ENCODE assay signal across 15 cellular contexts in the genomic region with DNA sequence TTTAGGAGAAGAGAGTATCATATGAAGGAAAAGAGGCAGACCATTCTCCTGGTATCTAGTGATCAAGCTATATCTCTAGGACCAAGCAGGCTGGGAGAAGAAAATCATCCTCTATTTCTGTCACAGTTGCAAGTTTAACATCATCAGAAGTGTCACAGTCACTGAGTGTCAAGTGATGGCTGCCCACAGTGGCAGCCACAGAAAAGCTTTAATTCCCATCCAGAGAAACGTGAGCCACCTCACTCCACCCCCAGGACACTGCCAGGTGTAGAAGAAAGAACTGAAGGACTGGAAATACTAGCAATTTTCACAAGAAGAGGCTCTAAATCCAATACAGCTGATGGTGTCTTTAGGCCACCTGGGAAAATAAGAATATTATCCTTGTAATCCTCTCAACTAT.
"Had no signal": no experiment of that assay in that cellular context is flagged by ENCODE, and none has a peak within 500 bp of the region (broad histone marks: within the 10 kb centered on the region; RNA-seq: fewer than 3 reads in every experiment).

No MANE protein-coding gene starts in this region.

- ATAC-seq: left lobe of liver; natural killer cell; stimulated activated effector memory CD8-positive, alpha-beta T cell treated with anti-CD3 and anti-CD28 coated beads, Interleukin-12 subunit alpha, Interleukin-12 subunit beta, amount 100 ng/mL, for 72 hours; stimulated activated naive CD8-positive, alpha-beta T cell treated with anti-CD3 and anti-CD28 coated beads, Interleukin-15, amount 100 ng/mL, for 72 hours had no signal

- H3K27ac ChIP-seq: tibial artery had no signal

- DNase-seq: activated gamma-delta T cell treated with Interleukin-2 at 50 U/mL for 16 hours; activated T-cell treated with anti-CD3 and anti-CD28 coated beads, Interleukin-2, amount 50 U/mL, for 1 hour; anterior cingulate cortex; effector CD8-positive, alpha-beta T cell; erythroblast; foreskin fibroblast; kidney; natural killer cell; right cardiac atrium; stimulated activated CD4-positive, alpha-beta T cell treated with anti-CD3 and anti-CD28 coated beads, Interleukin-12 subunit alpha, Interleukin-12 subunit beta, amount 100 ng/mL, for 4 hours; stimulated activated CD4-positive, alpha-beta T cell treated with anti-CD3 and anti-CD28 coated beads, Interleukin-1b, Interleukin-23, amount 100 ng/mL, for 48 hours; stimulated activated naive CD8-positive, alpha-beta T cell treated with anti-CD3 and anti-CD28 coated beads, Interleukin-15, amount 100 ng/mL, for 72 hours; tibial artery had no signal
